ENCODE assay signal across 24 cellular contexts in genomic region chr3:186123012-186123411, GRCh38.
"Had no signal": no experiment of that assay in that cellular context is flagged by ENCODE, and none has a peak within 500 bp of the region (broad histone marks: within the 10 kb centered on the region; RNA-seq: fewer than 3 reads in every experiment).

No MANE protein-coding gene starts in this region.

- H3K4me3 ChIP-seq: MG63, Peyer's patch had no signal

- H3K36me3 Mint-ChIP-seq: activated CD4-positive, alpha-beta memory T cell treated with anti-CD3 and anti-CD28 coated beads for 36 hours; activated naive CD4-positive, alpha-beta T cell treated with anti-CD3 and anti-CD28 coated beads, Interleukin-2, amount 10 ng/mL, durations not matched to agents 7 days and 5 days; activated naive CD8-positive, alpha-beta T cell treated with anti-CD3 and anti-CD28 coated beads for 36 hours had no signal

- H3K4me1 Mint-ChIP-seq: activated CD4-positive, alpha-beta T cell treated with anti-CD3 and anti-CD28 coated beads, Interleukin-2, amount 10 ng/mL, durations not matched to agents 7 days and 5 days; activated naive CD4-positive, alpha-beta T cell treated with anti-CD3 and anti-CD28 coated beads, Interleukin-2, amount 10 ng/mL, durations not matched to agents 7 days and 5 days; activated naive CD8-positive, alpha-beta T cell treated with anti-CD3 and anti-CD28 coated beads for 36 hours; activated T-helper 17 cell treated with anti-CD3 and anti-CD28 coated beads, Interleukin-2, amount 50 U/mL, for 72 hours had no signal

- H3K27ac ChIP-seq: KMS-11, Peyer's patch had no signal

- ATAC-seq: activated T-helper 17 cell treated with anti-CD3 and anti-CD28 coated beads, Interleukin-2, amount 50 U/mL, for 72 hours had no signal

- H3K4me1 ChIP-seq: Peyer's patch had no signal

- H3K27me3 ChIP-seq: Peyer's patch had no signal

- DNase-seq: activated CD4-positive, alpha-beta memory T cell treated with anti-CD3 and anti-CD28 coated beads for 36 hours; activated CD4-positive, alpha-beta T cell treated with anti-CD3 and anti-CD28 coated beads, Interleukin-2, amount 10 ng/mL, durations not matched to agents 7 days and 5 days; activated CD4-positive, CD25-positive, alpha-beta regulatory T cell; activated gamma-delta T cell; activated naive CD4-positive, alpha-beta T cell treated with anti-CD3 and anti-CD28 coated beads, Interleukin-2, amount 10 ng/mL, durations not matched to agents 7 days and 5 days; activated naive CD8-positive, alpha-beta T cell treated with anti-CD3 and anti-CD28 coated beads for 36 hours; activated T-cell treated with anti-CD3 and anti-CD28 coated beads for 4 hours; activated T-cell treated with anti-CD3 and anti-CD28 coated beads, Interleukin-2, amount 50 U/mL, for 48 hours; caudate nucleus; MG63; NCI-H1105; NCI-H1436 treated with DMSO at 0.1 percent for 48 hours; NCI-H187 treated with DMSO at 0.1 percent for 48 hours; NCI-H2171; NCI-H2227 treated with DMSO at 0.1 percent for 48 hours; NCI-H526; NCI-H774; NK-92 treated with Interleukin-12 subunit alpha and Interleukin-12 subunit beta, amount 100 ng/mL, for 24 hours; Peyer's patch; SHP77; T-helper 9 cell had no signal

- H3K4me3 Mint-ChIP-seq: activated CD4-positive, alpha-beta memory T cell treated with anti-CD3 and anti-CD28 coated beads for 36 hours; activated CD4-positive, alpha-beta T cell treated with anti-CD3 and anti-CD28 coated beads, Interleukin-2, amount 10 ng/mL, durations not matched to agents 7 days and 5 days; activated naive CD4-positive, alpha-beta T cell treated with anti-CD3 and anti-CD28 coated beads, Interleukin-2, amount 10 ng/mL, durations not matched to agents 7 days and 5 days; activated naive CD8-positive, alpha-beta T cell treated with anti-CD3 and anti-CD28 coated beads for 36 hours; activated T-helper 17 cell treated with anti-CD3 and anti-CD28 coated beads, Interleukin-2, amount 50 U/mL, for 72 hours; T-helper 1 cell treated with Interleukin-12 subunit alpha and Interleukin-12 subunit beta and Interleukin-4 antibody, amounts not matched to agents 30 μg/mL and 1 μg/mL, for 36 hours had no signal

- H3K9ac ChIP-seq: KMS-11 had no signal

- H3K4me2 ChIP-seq: KMS-11 had no signal

- H3K27ac Mint-ChIP-seq: activated CD4-positive, alpha-beta memory T cell treated with anti-CD3 and anti-CD28 coated beads for 36 hours; activated CD4-positive, alpha-beta T cell treated with anti-CD3 and anti-CD28 coated beads, Interleukin-2, amount 10 ng/mL, durations not matched to agents 7 days and 5 days; activated naive CD4-positive, alpha-beta T cell treated with anti-CD3 and anti-CD28 coated beads, Interleukin-2, amount 10 ng/mL, durations not matched to agents 7 days and 5 days; activated naive CD8-positive, alpha-beta T cell treated with anti-CD3 and anti-CD28 coated beads for 36 hours; activated T-helper 17 cell treated with anti-CD3 and anti-CD28 coated beads, Interleukin-2, amount 50 U/mL, for 72 hours; T-helper 1 cell treated with Interleukin-12 subunit alpha and Interleukin-12 subunit beta and Interleukin-4 antibody, amounts not matched to agents 30 μg/mL and 1 μg/mL, for 36 hours had no signal

- H3K9me3 ChIP-seq: MG63, Peyer's patch had no signal

- H3K36me3 ChIP-seq: MG63, Peyer's patch had no signal

- H3K9me3 Mint-ChIP-seq: activated CD4-positive, alpha-beta memory T cell treated with anti-CD3 and anti-CD28 coated beads for 36 hours; activated CD4-positive, alpha-beta T cell treated with anti-CD3 and anti-CD28 coated beads, Interleukin-2, amount 10 ng/mL, durations not matched to agents 7 days and 5 days; activated naive CD4-positive, alpha-beta T cell treated with anti-CD3 and anti-CD28 coated beads, Interleukin-2, amount 10 ng/mL, durations not matched to agents 7 days and 5 days; activated naive CD8-positive, alpha-beta T cell treated with anti-CD3 and anti-CD28 coated beads for 36 hours; activated T-helper 17 cell treated with anti-CD3 and anti-CD28 coated beads, Interleukin-2, amount 50 U/mL, for 72 hours had no signal
